8 cellular contexts compared by ENCODE assay signal in the genomic region with DNA sequence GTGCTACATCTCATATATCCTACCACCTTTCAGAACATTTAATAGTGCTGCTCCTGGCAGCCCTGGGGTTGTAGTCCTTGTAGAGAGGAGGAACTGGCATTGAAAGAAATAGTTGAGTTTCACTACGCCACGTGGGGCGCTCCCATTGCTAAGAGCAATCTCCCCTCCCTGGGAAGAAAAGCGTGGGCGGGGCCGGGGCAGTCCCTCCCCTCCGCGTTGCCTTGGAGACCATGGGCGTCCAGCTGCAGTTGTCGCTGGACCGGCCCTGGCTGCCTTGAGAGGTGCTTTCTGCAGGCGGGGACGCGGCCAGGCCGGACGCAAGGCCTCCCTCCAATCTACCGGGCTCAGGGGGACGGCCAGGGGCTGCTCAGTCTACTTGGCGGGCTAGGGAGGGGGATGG. TPM values are rescaled to one million over a fixed set of nuclear protein-coding genes. Genes with fewer than 3 reads are reported as not detected.
DNase-seq lines count a peak whose midpoint lies in the region; ATAC-seq, FAIRE-seq and TF ChIP-seq lines count a peak whose summit lies in the region.

No MANE protein-coding gene starts in this region.

- H3K4me3 ChIP-seq in K562 (no peak overlapping the region), iPS-20b (ENCODE audit: low read length) (peak overlapping the region; percentile 43; the same call in 1 of the 2 replicates), smooth muscle cell (no peak overlapping the region)

- peak; percentile 95 for ATAC-seq in K562
- no peak for ATAC-seq in GM21528 (IDR thresholded peaks at IDR 0.05; ENCODE audit: low FRiP score, unreplicated experiment)
- ATAC-seq in GM18858 (IDR thresholded peaks at IDR 0.05; ENCODE audit: unreplicated experiment) = no peak

- H3K9me3 ChIP-seq in K562 (replicated peaks; ENCODE audit: control insufficient read depth, insufficient read depth, low read depth, low read length) (no peaks in the 10 kb centered on the region), iPS-20b (ENCODE audit: insufficient read depth, low read depth, low read length) (no peaks in the 10 kb centered on the region; the same call in 1 of the 2 replicates), smooth muscle cell (replicated peaks; ENCODE audit: low read depth) (no peaks in the 10 kb centered on the region)

- TF ChIP-seq EP300 in K562 (IDR thresholded peaks at IDR 0.05; ENCODE audit: low read length) = no peak

- BruUV-seq in K562 (replicated peaks; lab: Mats Ljungman, UMichigan) = no TSS peak

- TF ChIP-seq POLR2A in K562 (conservative IDR thresholded peaks at IDR 0.05) = no peak

- no peak for TF ChIP-seq RAD21 in K562 (CRISPR knock-in tag; conservative IDR thresholded peaks at IDR 0.05 in 1 of 2, IDR thresholded peaks at IDR 0.05 in 1 of 2)

- CTCF ChIA-PET in K562 (lab: Yijun Ruan, JAX; ENCODE audit: low intra/inter-chr PET ratio) = no interaction called here

- H3K4me1 ChIP-seq in K562 (replicated peaks in 1 of 2; ENCODE audit: control insufficient read depth in 2 of 2, insufficient read depth in 2 of 2, low read length in 2 of 2) (peaks cover 0 to 10% of the 10 kb centered on the region in 2 experiments; a peak in 3 of 5 replicates), iPS-20b (ENCODE audit: insufficient read depth, low read length) (peaks cover 5% of the 10 kb centered on the region; the same call in 1 of the 2 replicates), smooth muscle cell (ENCODE audit: low read depth) (peaks cover 6% of the 10 kb centered on the region)

- H3K9ac ChIP-seq in K562 (ENCODE audit: insufficient read depth in 1 of 2, low read depth in 2 of 2, low read length in 2 of 2) (no peak overlapping the region), iPS-20b (ENCODE audit: low read depth, low read length) (peak overlapping the region; percentile 45; the same call in 1 of the 2 replicates), smooth muscle cell (ENCODE audit: low read depth) (no peak overlapping the region)

- H2AFZ ChIP-seq in K562 (ENCODE audit: low read depth, low read length) (0 out of 2 replicates have a peak overlapping the region, but pooled peaks have one; percentile 30), smooth muscle cell (ENCODE audit: low read depth) (no peak overlapping the region)

- H3K4me2 ChIP-seq in K562 (ENCODE audit: insufficient read depth, low read length) (no peak overlapping the region), smooth muscle cell (peak overlapping the region; percentile 43)

- H3K9me1 ChIP-seq in K562 (ENCODE audit: control insufficient read depth, insufficient read depth, low read length) = no peaks in the 10 kb centered on the region

- intact Hi-C loops in K562 (cut with micrococcal nuclease) = no loop called here

- H4K20me1 ChIP-seq in K562 (replicated peaks; ENCODE audit: control insufficient read depth, insufficient read depth, low read length) (no peaks in the 10 kb centered on the region), smooth muscle cell (ENCODE audit: low read depth) (no peaks in the 10 kb centered on the region)

- no peaks in the 10 kb centered on the region for H3F3A ChIP-seq in smooth muscle cell (ENCODE audit: low read depth)

- TF ChIP-seq CTCF in GM12873 (IDR thresholded peaks at IDR 0.05; ENCODE audit: insufficient read depth, low read depth, low read length, missing control alignments) (peak; percentile 4), K562 (IDR thresholded peaks at IDR 0.05 in 2 of 3, conservative IDR thresholded peaks at IDR 0.05 in 1 of 3; ENCODE audit: insufficient read depth in 2 of 3, low read depth in 1 of 3, low read length in 3 of 3) (peak in 1 of 3 experiments; percentile 23; a peak in 2 of 6 replicates), smooth muscle cell (IDR thresholded peaks at IDR 0.05; ENCODE audit: borderline replicate concordance, insufficient read depth, poor library complexity, severe bottlenecking) (no peak)

- no peaks in the 10 kb centered on the region for H3K36me3 ChIP-seq in K562 (ENCODE audit: control insufficient read depth, insufficient read depth, low read length)
- no peaks in the 10 kb centered on the region for H3K36me3 ChIP-seq in iPS-20b (ENCODE audit: insufficient read depth, low read depth, low read length)
- no peaks in the 10 kb centered on the region for H3K36me3 ChIP-seq in smooth muscle cell (ENCODE audit: low read depth)

- POLR2A ChIA-PET in K562 (lab: Yijun Ruan, JAX) = interaction anchor here (0.5 to 0.6 kb wide), 2 partner anchors 14 to 326 kb away, joined by 3 read pairs; a partner anchor contains a TSS

- H3K79me2 ChIP-seq in K562 (ENCODE audit: control insufficient read depth, insufficient read depth, low read length) (no peaks in the 10 kb centered on the region), smooth muscle cell (ENCODE audit: low read depth) (no peaks in the 10 kb centered on the region)

- DNase-seq in K562 (ENCODE audit: extremely low read depth in 1 of 4, low spot score in 3 of 4) (peak; percentile 58 to 75 (median 64)), smooth muscle cell (lab: John Stamatoyannopoulos, UW; ENCODE audit: unreplicated experiment) (no peak), NCI-H1048 (lab: John Stamatoyannopoulos, UW) (no peak), NCI-H526 treated with DMSO at 0.1 percent for 48 hours (lab: John Stamatoyannopoulos, UW) (no peak)

- H3K27me3 ChIP-seq in K562 (ENCODE audit: control insufficient read depth in 2 of 2, insufficient read depth in 2 of 2, low read length in 2 of 2) (no peaks in the 10 kb centered on the region), iPS-20b (ENCODE audit: insufficient read depth, low read length) (no peaks in the 10 kb centered on the region), smooth muscle cell (ENCODE audit: low read depth) (no peaks in the 10 kb centered on the region)

- no peak overlapping the region for H3K27ac ChIP-seq in K562 (ENCODE audit: extremely low read depth, low read depth, low read length)
- H3K27ac ChIP-seq in iPS-20b (ENCODE audit: low read length) = no peak overlapping the region
- H3K27ac ChIP-seq in smooth muscle cell (ENCODE audit: low read depth) = no peak overlapping the region

- WGBS in K562 (ENCODE audit: insufficient coverage, low coverage, missing lambda C conversion rate) = 77% methylated on average over 14 of the region's 19 CpGs
- WGBS in smooth muscle cell (ENCODE audit: low lambda C conversion rate) = 29% methylated on average over 15 of the region's 19 CpGs

- in situ Hi-C loops in K562 (cut with MboI) = no loop called here

- peak; percentile 52 for FAIRE-seq in K562 (lab: Jason Lieb, UNC)

TF ChIP-seq in K562, 482 proteins besides CTCF, POLR2A, EP300 and RAD21 (continues in another document):
- TF ChIP-seq FOXJ3 (CRISPR knock-in tag; IDR thresholded peaks at IDR 0.05) = no peak
- TF ChIP-seq, protein P1, sequence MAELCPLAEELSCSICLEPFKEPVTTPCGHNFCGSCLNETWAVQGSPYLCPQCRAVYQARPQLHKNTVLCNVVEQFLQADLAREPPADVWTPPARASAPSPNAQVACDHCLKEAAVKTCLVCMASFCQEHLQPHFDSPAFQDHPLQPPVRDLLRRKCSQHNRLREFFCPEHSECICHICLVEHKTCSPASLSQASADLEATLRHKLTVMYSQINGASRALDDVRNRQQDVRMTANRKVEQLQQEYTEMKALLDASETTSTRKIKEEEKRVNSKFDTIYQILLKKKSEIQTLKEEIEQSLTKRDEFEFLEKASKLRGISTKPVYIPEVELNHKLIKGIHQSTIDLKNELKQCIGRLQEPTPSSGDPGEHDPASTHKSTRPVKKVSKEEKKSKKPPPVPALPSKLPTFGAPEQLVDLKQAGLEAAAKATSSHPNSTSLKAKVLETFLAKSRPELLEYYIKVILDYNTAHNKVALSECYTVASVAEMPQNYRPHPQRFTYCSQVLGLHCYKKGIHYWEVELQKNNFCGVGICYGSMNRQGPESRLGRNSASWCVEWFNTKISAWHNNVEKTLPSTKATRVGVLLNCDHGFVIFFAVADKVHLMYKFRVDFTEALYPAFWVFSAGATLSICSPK (IDR thresholded peaks at IDR 0.05; ENCODE audit: borderline replicate concordance) = no peak
- no peak for TF ChIP-seq SAFB2 (IDR thresholded peaks at IDR 0.05; ENCODE audit: borderline replicate concordance, low read depth, low read length, severe bottlenecking)
- TF ChIP-seq MAFF (IDR thresholded peaks at IDR 0.05; ENCODE audit: low read length) = no peak
- no peak for TF ChIP-seq HDAC3 (IDR thresholded peaks at IDR 0.05; ENCODE audit: borderline replicate concordance, partially characterized antibody)
- no peak for TF ChIP-seq ZNF778 (CRISPR knock-in tag; IDR thresholded peaks at IDR 0.05)
- TF ChIP-seq SIN3B (IDR thresholded peaks at IDR 0.05; ENCODE audit: low read depth) = no peak

RNA-seq across cellular contexts. Expression of a gene that starts 0.4 kb away (rescaled TPM):
- total RNA-seq in K562 (2011; cell fraction: chromatin; rRNA removed; ENCODE audit: low replicate concordance) = 15.0 and 22.8 TPM in 2 replicates
- total RNA-seq in K562 (2011; cell fraction: nucleolus; rRNA removed) = 5.7 and 7.5 TPM in 2 replicates
- total RNA-seq in K562 (2011; cell fraction: nucleoplasm; rRNA removed) = 11.6 and 12.4 TPM in 2 replicates
- total RNA-seq in K562 (2014; rRNA removed) (2.5 and 2.7 TPM in 2 replicates), K562 (2014; rRNA removed; fragmentation: Illumina TruSeq; extraction: Trizol) (4.2 and 5.4 TPM in 2 replicates), K562 (2015; rRNA removed; fragmentation: Illumina TruSeq; extraction: Trizol) (3.7 and 5.1 TPM in 2 replicates), K562 (2021) (2.3 TPM in 2 replicates), smooth muscle cell (0.58 and 1.2 TPM in 2 replicates)
- polyA plus RNA-seq in K562 (2011; rRNA removed) (2.0 and 2.8 TPM in 2 replicates), K562 (2014; fragmentation: Illumina TruSeq; extraction: Trizol) (2.0 and 3.2 TPM in 2 replicates), K562 (2014; fragmentation: Nextera tagmentation; extraction: Ambion mirVana) (under 1 TPM; 0.56 to 0.70 TPM), K562 (2014; rRNA removed) (2.7 and 3.9 TPM in 2 replicates), smooth muscle cell (0.59 and 1.3 TPM in 2 replicates)
- 0.40 and 0.75 TPM in 2 replicates for polyA plus RNA-seq in K562 (2011; cell fraction: cytosol; rRNA removed)
- 6.6 and 10.3 TPM in 2 replicates for polyA plus RNA-seq in K562 (2011; cell fraction: nucleus; rRNA removed)
- polyA plus RNA-seq in K562 (2012) = 2.6 and 2.7 TPM in 2 replicates
- 3.2 and 6.5 TPM in 2 replicates for polyA minus RNA-seq in K562 (2011; rRNA and poly(A)+ RNA removed)
- polyA minus RNA-seq in K562 (2011; cell fraction: cytosol; rRNA and poly(A)+ RNA removed) = 2.3 and 2.6 TPM in 2 replicates
- 7.0 and 17.3 TPM in 2 replicates for polyA minus RNA-seq in K562 (2011; cell fraction: nucleus; rRNA and poly(A)+ RNA removed)

Comparison
In these comparisons a context has a peak if more than half of its experiments do, and no peak if none do; other contexts are left out.
1. DNase-seq: peak in K562 (4 of 4); none in smooth muscle cell (single experiment), NCI-H1048 (single experiment) and NCI-H526 treated with DMSO at 0.1 percent for 48 hours (single experiment).